7 cellular contexts compared by ENCODE assay signal in genomic region chr11:64855596-64856304, GRCh38. TPM values are rescaled to one million over a fixed set of nuclear protein-coding genes. Genes with fewer than 3 reads are reported as not detected.
DNase-seq lines count a peak whose midpoint lies in the region; ATAC-seq and TF ChIP-seq lines count a peak whose summit lies in the region.
"Had no signal": no experiment of that assay in that cellular context is flagged by ENCODE, and none has a peak within 500 bp of the region (broad histone marks: within the 10 kb centered on the region; RNA-seq: fewer than 3 reads in every experiment).

No MANE protein-coding gene starts in this region.

- H4K20me1 ChIP-seq in OCI-LY7 (ENCODE audit: insufficient read depth, low read length), result no peaks in the 10 kb centered on the region

- H3K27ac ChIP-seq in OCI-LY7 (ENCODE audit: low read depth, low read length, poor library complexity, severe bottlenecking), result peak overlapping the region; percentile 2
- peak overlapping the region; percentile 19 for H3K27ac ChIP-seq in cingulate gyrus (ENCODE audit: low read depth, low read length)
- H3K27ac ChIP-seq in spleen, result peak overlapping the region; percentile 72 to 98 (median 92)

- no peak overlapping the region for H3K4me2 ChIP-seq in OCI-LY7 (ENCODE audit: low read length)

- no peak for DNase-seq in OCI-LY7 (ENCODE audit: low spot score)
- DNase-seq in spleen, result no peak
- DNase-seq in hippocampal formation (lab: John Stamatoyannopoulos, UW), result no peak

- no peak overlapping the region for H2AFZ ChIP-seq in OCI-LY7 (ENCODE audit: low read length)

- H3K9me3 ChIP-seq in OCI-LY7 (ENCODE audit: low read length), result no peaks in the 10 kb centered on the region
- no peaks in the 10 kb centered on the region for H3K9me3 ChIP-seq in spleen
- H3K9me3 ChIP-seq: MG63 had no signal

- TF ChIP-seq CTCF in OCI-LY7 (conservative IDR thresholded peaks at IDR 0.05; ENCODE audit: low read length), result no peak
- TF ChIP-seq CTCF in spleen (IDR thresholded peaks at IDR 0.05 in 8 of 11, conservative IDR thresholded peaks at IDR 0.05 in 3 of 11), result no peak

- POLR2A ChIA-PET in OCI-LY7 (lab: Charles Lee), result interaction anchor here (0.5 to 1.0 kb wide), 2 partner anchors 19 to 1032 kb away, joined by 3 to 4 read pairs; partner anchors contain the start of gene FIBP

- ATAC-seq in GM18868 (IDR thresholded peaks at IDR 0.05; ENCODE audit: unreplicated experiment) (no peak), GM18519 (IDR thresholded peaks at IDR 0.05; ENCODE audit: low FRiP score, unreplicated experiment) (no peak)

- CTCF ChIA-PET in OCI-LY7 (lab: Charles Lee; ENCODE audit: unreplicated experiment), result no interaction called here

- BruUV-seq in OCI-LY7 (replicated peaks; lab: Mats Ljungman, UMichigan), result no TSS peak

- H3K4me1 ChIP-seq in OCI-LY7 (ENCODE audit: insufficient read depth, low read length, poor library complexity, severe bottlenecking) (peaks cover 90% of the 10 kb centered on the region), spleen (peaks cover 97 to 100% (median 100%) of the 10 kb centered on the region in 6 donors)

- 51 to 64% (median 57%) methylated on average over 17 to 20 of the region's 22 CpGs for WGBS in spleen, 5 donors

- peaks cover 21% of the 10 kb centered on the region; the same call in 1 of the 2 replicates for H3K79me2 ChIP-seq in OCI-LY7 (ENCODE audit: insufficient read depth, low read depth, low read length)

- no peaks in the 10 kb centered on the region for H3K27me3 ChIP-seq in spleen (replicated peaks in 1 of 7)
- H3K27me3 ChIP-seq: MG63 had no signal

- H3K4me3 ChIP-seq in OCI-LY7 (ENCODE audit: low read depth, low read length, poor library complexity, severe bottlenecking) (no peak overlapping the region), spleen (peak overlapping the region in 2 of 8 donors; percentile 10 to 46)
- H3K4me3 ChIP-seq: MG63 had no signal

- intact Hi-C loops in OCI-LY7 (cut with micrococcal nuclease; ENCODE audit: unreplicated experiment) (loop anchor here (10.0 kb wide), 1 partner anchor 719 kb away; the partner anchor contains the start of genes EHBP1L1, FAM89B and ZNRD2), spleen (cut with DNase I; ENCODE audit: low total_unique reads) (no loop called here)

- TF ChIP-seq POLR2A in spleen (IDR thresholded peaks at IDR 0.05), result no peak

- no peaks in the 10 kb centered on the region for H3K9me2 ChIP-seq in OCI-LY7 (ENCODE audit: insufficient read depth, low read length)

- H3K36me3 ChIP-seq in OCI-LY7 (ENCODE audit: insufficient read depth, low read length) (peaks cover 71% of the 10 kb centered on the region), spleen (peaks cover 0 to 92% (median 49%) of the 10 kb centered on the region in 6 donors)

RNA-seq across cellular contexts. Expression of gene CDC42BPG, which starts 11.3 kb away (rescaled TPM):
- 4.9 TPM in 2 replicates for total RNA-seq in OCI-LY7 (2014; rRNA removed; shearing (Covaris generic))
- 3.5 and 5.1 TPM in 2 replicates for total RNA-seq in OCI-LY7 (2022)
- total RNA-seq in spleen, result 1 to 10 TPM; 1.9 to 4.6 (median 2.6) TPM
- 1 to 10 TPM in 2 of 3 donors, under 1 TPM in 1; 0.74 to 2.0 (median 1.0) TPM for polyA plus RNA-seq in spleen

RNA-seq across cellular contexts. Expression of gene EHD1, which starts 22.7 kb away (rescaled TPM):
- total RNA-seq in OCI-LY7 (2014; rRNA removed; shearing (Covaris generic)), result 101 and 107 TPM in 2 replicates
- 153 and 177 TPM in 2 replicates for total RNA-seq in OCI-LY7 (2022)
- 100 to 1,000 TPM; 117 to 337 (median 201) TPM for total RNA-seq in spleen
- 10 to 100 TPM; 51.9 to 93.9 (median 53.7) TPM for polyA plus RNA-seq in spleen

RNA-seq across cellular contexts. Expression of gene MEN1, which starts 45.4 kb away (rescaled TPM):
- 29.8 and 44.4 TPM in 2 replicates for total RNA-seq in OCI-LY7 (2014; rRNA removed; shearing (Covaris generic))
- total RNA-seq in OCI-LY7 (2022), result 71.6 and 72.4 TPM in 2 replicates
- total RNA-seq in spleen, result 10 to 100 TPM; 20.1 to 33.6 (median 28.2) TPM
- 10 to 100 TPM; 17.8 to 27.6 (median 20.5) TPM for polyA plus RNA-seq in spleen

RNA-seq across cellular contexts. Expression of gene MAP4K2, which starts 52.7 kb away (rescaled TPM):
- total RNA-seq in OCI-LY7 (2014; rRNA removed; shearing (Covaris generic)), result 109 and 115 TPM in 2 replicates
- total RNA-seq in OCI-LY7 (2022) (110 and 122 TPM in 2 replicates), spleen (100 to 1,000 TPM in 1 of 7 donors, 10 to 100 TPM in 6; 41.5 to 106 (median 57.4) TPM)
- polyA plus RNA-seq in spleen, result 10 to 100 TPM; 40.8 to 70.8 (median 63.8) TPM

Comparison
In these comparisons a context has a peak if more than half of its experiments do, and no peak if none do; other contexts are left out.
1. H3K27ac ChIP-seq: peak in every context shown above with its lines; median percentile 92 in spleen; 19 in cingulate gyrus; 2 in OCI-LY7.